In genomic region chr12:1593232-1594044, GRCh38 we compare ENCODE assay signal across 8 cellular contexts. TPM values are rescaled to one million over a fixed set of nuclear protein-coding genes. Genes with fewer than 3 reads are reported as not detected.
DNase-seq lines count a peak whose midpoint lies in the region; TF ChIP-seq lines count a peak whose summit lies in the region.

No MANE protein-coding gene starts in this region.

- H3K4me1 Mint-ChIP-seq in activated CD4-positive, alpha-beta T cell treated with anti-CD3 and anti-CD28 coated beads, Interleukin-2, amount 10 ng/mL, durations not matched to agents 24 days and 14 days = peaks cover 46% of the 10 kb centered on the region

- peak overlapping the region; percentile 79 for H3K56ac ChIP-seq in mesendoderm (ENCODE audit: low read length)

- no peaks in the 10 kb centered on the region for H3K27me3 Mint-ChIP-seq in activated CD4-positive, alpha-beta T cell treated with anti-CD3 and anti-CD28 coated beads, Interleukin-2, amount 10 ng/mL, durations not matched to agents 24 days and 14 days

- H3K4me1 ChIP-seq in HAP-1 = peaks cover 42% of the 10 kb centered on the region
- H3K4me1 ChIP-seq in MM.1S (ENCODE audit: low read length) = peaks cover 30% of the 10 kb centered on the region
- peaks cover 49 to 54% of the 10 kb centered on the region in 2 donors for H3K4me1 ChIP-seq in duodenal mucosa (ENCODE audit: control insufficient read depth in 1 of 2, insufficient read depth in 2 of 2, low read length in 2 of 2)
- H3K4me1 ChIP-seq in mesendoderm (ENCODE audit: control insufficient read depth, low read depth, low read length) = peaks cover 28% of the 10 kb centered on the region

- no peak overlapping the region for H4K5ac ChIP-seq in mesendoderm (ENCODE audit: low read length)

- no CpG with 5 or more reads among the region's 55 CpGs for WGBS in mesendoderm (ENCODE audit: extremely low coverage, insufficient coverage, low lambda C conversion rate)

- no peak overlapping the region for H2AFZ ChIP-seq in MM.1S (ENCODE audit: low read length)

- peak overlapping the region; percentile 99 for H3K4me3 Mint-ChIP-seq in activated CD4-positive, alpha-beta T cell treated with anti-CD3 and anti-CD28 coated beads, Interleukin-2, amount 10 ng/mL, durations not matched to agents 24 days and 14 days

- peak overlapping the region; percentile 89 for H3K4me2 ChIP-seq in MM.1S (ENCODE audit: low read depth, low read length)
- H3K4me2 ChIP-seq in mesendoderm (ENCODE audit: low read length) = peak overlapping the region; percentile 95

- H3F3A ChIP-seq in MM.1S (ENCODE audit: insufficient read depth, low read length) = peaks cover 37% of the 10 kb centered on the region

- H4K8ac ChIP-seq in mesendoderm (ENCODE audit: low read depth, low read length) = no peak overlapping the region

- H3K79me2 ChIP-seq in MM.1S (ENCODE audit: low read length) (peaks cover 87% of the 10 kb centered on the region), mesendoderm (ENCODE audit: control insufficient read depth, insufficient read depth, low read length) (peaks cover 4% of the 10 kb centered on the region)

- no peak overlapping the region for H2BK15ac ChIP-seq in mesendoderm (replicated peaks; ENCODE audit: low read depth)

- H3K9me2 ChIP-seq in MM.1S (replicated peaks; ENCODE audit: insufficient read depth, low read length) = no peaks in the 10 kb centered on the region

- H4K20me1 ChIP-seq in MM.1S (ENCODE audit: insufficient read depth, low read length) = peaks cover 20% of the 10 kb centered on the region

- H2BK120ac ChIP-seq in mesendoderm (ENCODE audit: low read depth, low read length) = no peak overlapping the region

- H3K27me3 ChIP-seq in GM06990 (replicated peaks; ENCODE audit: control insufficient read depth, insufficient read depth, low read length) = no peaks in the 10 kb centered on the region
- no peaks in the 10 kb centered on the region for H3K27me3 ChIP-seq in HAP-1 (ENCODE audit: low read depth)
- no peaks in the 10 kb centered on the region for H3K27me3 ChIP-seq in MM.1S (replicated peaks; ENCODE audit: insufficient read depth, low read length)
- H3K27me3 ChIP-seq in duodenal mucosa (ENCODE audit: control insufficient read depth in 1 of 2, insufficient read depth in 2 of 2, low read length in 2 of 2) = no peaks in the 10 kb centered on the region
- peaks cover 7% of the 10 kb centered on the region for H3K27me3 ChIP-seq in mesendoderm (ENCODE audit: insufficient read depth, low read length, poor library complexity)

- peak overlapping the region; percentile 11 for H3K23ac ChIP-seq in mesendoderm (ENCODE audit: low read length)

- no peak overlapping the region for H2BK5ac ChIP-seq in mesendoderm (ENCODE audit: low read length)

- H3K27ac ChIP-seq in MM.1S (ENCODE audit: low read length) (peak overlapping the region; percentile 81), duodenal mucosa (ENCODE audit: low read depth, low read length) (peak overlapping the region; percentile 60), mesendoderm (ENCODE audit: low read depth, low read length) (peak overlapping the region; percentile 97)

- H3K36me3 Mint-ChIP-seq in activated CD4-positive, alpha-beta T cell treated with anti-CD3 and anti-CD28 coated beads, Interleukin-2, amount 10 ng/mL, durations not matched to agents 24 days and 14 days (ENCODE audit: low read depth) = peaks cover 26% of the 10 kb centered on the region

- H3K36me3 ChIP-seq in GM06990 (ENCODE audit: control insufficient read depth, insufficient read depth, low read length) = no peaks in the 10 kb centered on the region
- H3K36me3 ChIP-seq in HAP-1 (replicated peaks) = no peaks in the 10 kb centered on the region
- no peaks in the 10 kb centered on the region for H3K36me3 ChIP-seq in MM.1S (replicated peaks; ENCODE audit: insufficient read depth, low read length)
- H3K36me3 ChIP-seq in duodenal mucosa (ENCODE audit: control insufficient read depth in 1 of 2, insufficient read depth in 2 of 2, low read length in 2 of 2) = peaks cover 0 to 2% of the 10 kb centered on the region in 2 donors
- no peaks in the 10 kb centered on the region for H3K36me3 ChIP-seq in mesendoderm (ENCODE audit: control insufficient read depth, insufficient read depth, low read length)

- H3K79me1 ChIP-seq in mesendoderm (ENCODE audit: low read length) = peaks cover 6% of the 10 kb centered on the region

- peak overlapping the region; percentile 86 for H3K18ac ChIP-seq in mesendoderm (ENCODE audit: low read length)

- no peak for TF ChIP-seq CTCF in GM06990 (IDR thresholded peaks at IDR 0.05; ENCODE audit: insufficient read depth, low read length, poor library complexity, severe bottlenecking)
- no peak for TF ChIP-seq CTCF in MM.1S (IDR thresholded peaks at IDR 0.05; ENCODE audit: low read length)

- no peak overlapping the region for H2AK5ac ChIP-seq in mesendoderm (ENCODE audit: low read length)

- H3K27ac Mint-ChIP-seq in activated CD4-positive, alpha-beta T cell treated with anti-CD3 and anti-CD28 coated beads, Interleukin-2, amount 10 ng/mL, durations not matched to agents 24 days and 14 days = peak overlapping the region; percentile 90

- intact Hi-C loops in activated CD4-positive, alpha-beta T cell treated with anti-CD3 and anti-CD28 coated beads, Interleukin-2, amount 10 ng/mL, durations not matched to agents 24 days and 14 days (cut with micrococcal nuclease) = loop anchor here (2.0 to 10.0 kb wide), 7 partner anchors 97 to 1193 kb away; partner anchors contain the start of genes ADIPOR2, CCDC77, ERC1 and RAD52

- H3K9me3 ChIP-seq in HAP-1 = no peaks in the 10 kb centered on the region
- no peaks in the 10 kb centered on the region for H3K9me3 ChIP-seq in MM.1S (replicated peaks; ENCODE audit: insufficient read depth, low read length)
- H3K9me3 ChIP-seq in duodenal mucosa (ENCODE audit: control insufficient read depth in 1 of 2, low read length in 2 of 2) = no peaks in the 10 kb centered on the region

- H3K4me3 ChIP-seq in GM06990 (replicated peaks; ENCODE audit: low read depth, low read length) = peak overlapping the region; percentile 58
- H3K4me3 ChIP-seq in HAP-1 = peak overlapping the region; percentile 59
- peak overlapping the region; percentile 78 for H3K4me3 ChIP-seq in MM.1S (ENCODE audit: low read length)
- H3K4me3 ChIP-seq in duodenal mucosa (ENCODE audit: low read depth in 1 of 2, low read length in 2 of 2) = peak overlapping the region; percentile 81 to 92
- H3K4me3 ChIP-seq in mesendoderm (ENCODE audit: low read length) = peak overlapping the region; percentile 53

- in situ Hi-C loops in HAP-1 (cut with MboI; ENCODE audit: low sequenced_read_pairs) = loop anchor here (25.0 kb wide), 2 partner anchors 656 to 1031 kb away; partner anchors contain the start of gene RAD52

- DNase-seq in GM06990 (ENCODE audit: extremely low read depth, insufficient read length) (peak; percentile 78), HAP-1 (ENCODE audit: low spot score in 2 of 2) (peak in 1 of 2 experiments; percentile 67), MM.1S (peak; percentile 75), mesendoderm (peak; percentile 60), superior temporal gyrus (ENCODE audit: extremely low spot score) (no peak)
- DNase-seq in activated CD4-positive, alpha-beta T cell treated with anti-CD3 and anti-CD28 coated beads, Interleukin-2, amount 10 ng/mL, durations not matched to agents 24 days and 14 days = peak; percentile 85
- DNase-seq in stimulated activated naive CD4-positive, alpha-beta T cell treated with Interleukin-2 at 50 U/mL for 16 hours (lab: John Stamatoyannopoulos, UW) = peak; percentile 38

- H3K9ac ChIP-seq in MM.1S (ENCODE audit: low read length) (peak overlapping the region; percentile 78), duodenal mucosa (ENCODE audit: low read depth in 1 of 2, low read length in 2 of 2) (peak overlapping the region; percentile 67 to 91), mesendoderm (ENCODE audit: low read length) (peak overlapping the region; percentile 67)

- H3K9me3 Mint-ChIP-seq in activated CD4-positive, alpha-beta T cell treated with anti-CD3 and anti-CD28 coated beads, Interleukin-2, amount 10 ng/mL, durations not matched to agents 24 days and 14 days = peaks cover 4% of the 10 kb centered on the region

- H3K4ac ChIP-seq in mesendoderm (ENCODE audit: low read depth, low read length) = no peak overlapping the region

RNA-seq across cellular contexts. Expression of gene FBXL14, which starts 0.9 kb away (rescaled TPM):
- 17.4 and 18.8 TPM in 2 replicates for total RNA-seq in activated CD4-positive, alpha-beta T cell treated with anti-CD3 and anti-CD28 coated beads, Interleukin-2, amount 10 ng/mL, durations not matched to agents 24 days and 14 days
- 2.8 TPM for polyA plus RNA-seq in mesendoderm (2013, experiment 1 of 2)
- 2.9 TPM for polyA plus RNA-seq in mesendoderm (2013, experiment 2 of 2)

RNA-seq across cellular contexts. Expression of gene WNT5B, which starts 35.6 kb away (rescaled TPM):
- 0.76 and 0.89 TPM in 2 replicates for total RNA-seq in activated CD4-positive, alpha-beta T cell treated with anti-CD3 and anti-CD28 coated beads, Interleukin-2, amount 10 ng/mL, durations not matched to agents 24 days and 14 days
- 4.7 TPM for polyA plus RNA-seq in mesendoderm (2013, experiment 1 of 2)
- 4.9 TPM for polyA plus RNA-seq in mesendoderm (2013, experiment 2 of 2)
